In the genomic region with DNA sequence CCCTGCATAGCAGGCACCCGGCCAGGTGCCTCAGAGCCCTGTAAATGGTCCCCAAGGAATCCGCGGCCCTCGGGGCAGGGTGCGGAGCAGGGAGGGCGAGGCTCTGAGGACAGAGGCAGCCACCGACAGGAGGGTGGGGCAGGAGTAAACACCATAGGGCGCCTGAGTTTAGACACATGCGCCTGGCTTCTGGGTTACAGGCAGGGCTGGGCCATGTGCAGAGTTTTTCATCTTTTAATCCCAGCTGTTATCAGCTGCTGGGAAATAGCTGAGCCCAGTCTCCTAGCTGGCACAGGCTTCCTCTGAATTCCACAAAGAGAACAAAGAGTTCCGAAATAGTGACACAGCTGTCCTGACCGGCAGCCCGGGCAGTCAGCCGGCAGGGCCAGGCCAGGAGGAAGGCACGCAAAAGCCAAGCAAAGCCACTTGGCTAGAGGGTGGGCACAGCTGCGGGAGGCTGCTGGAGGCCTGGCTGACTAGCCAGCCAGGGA, we compare ENCODE assay signal across 8 cellular contexts.
DNase-seq lines count a peak whose midpoint lies in the region; ATAC-seq lines count a peak whose summit lies in the region.
"Had no signal": no experiment of that assay in that cellular context is flagged by ENCODE, and none has a peak within 500 bp of the region (broad histone marks: within the 10 kb centered on the region; RNA-seq: fewer than 3 reads in every experiment).

No MANE protein-coding gene starts in this region.

- ATAC-seq in left lobe of liver (peak; percentile 74), GM18498 (IDR thresholded peaks at IDR 0.05; ENCODE audit: unreplicated experiment) (no peak), GM18511 (IDR thresholded peaks at IDR 0.05; ENCODE audit: unreplicated experiment) (no peak)

- DNase-seq in LoVo (ENCODE audit: low spot score) (peak; percentile 87), cerebellum (ENCODE audit: low spot score) (peak; percentile 33), left lobe of liver (ENCODE audit: low spot score) (peak; percentile 88), substantia nigra (lab: John Stamatoyannopoulos, UW) (peak; percentile 38 to 94 (median 82)), NCI-H446 treated with DMSO at 0.1 percent for 48 hours (lab: John Stamatoyannopoulos, UW) (no peak)
- DNase-seq: MV-4-11 had no signal

- H3K27ac ChIP-seq in substantia nigra (ENCODE audit: low read depth, low read length, poor library complexity, severe bottlenecking), result peak overlapping the region; percentile 99
